17 cellular contexts compared by ENCODE assay signal in the genomic region with DNA sequence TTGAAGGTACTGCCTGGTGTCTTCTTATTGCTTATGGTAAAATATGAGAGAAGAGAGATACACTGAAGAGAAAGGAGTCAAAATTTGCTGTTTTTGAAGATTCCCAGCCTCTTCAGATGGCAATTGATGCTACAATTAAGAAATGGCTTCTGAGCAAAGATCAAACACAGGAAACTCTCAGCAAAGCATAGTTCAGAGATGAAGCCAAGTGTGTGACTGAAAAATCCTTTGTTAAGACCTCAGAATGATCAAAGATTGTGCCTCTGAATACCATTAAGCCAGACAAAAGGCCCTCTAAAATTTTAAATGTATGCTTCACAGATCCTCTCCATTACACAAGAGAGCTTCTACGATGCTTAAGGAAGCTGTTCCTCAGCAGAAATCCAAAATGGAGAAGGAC.
"Had no signal": no experiment of that assay in that cellular context is flagged by ENCODE, and none has a peak within 500 bp of the region (broad histone marks: within the 10 kb centered on the region; RNA-seq: fewer than 3 reads in every experiment).

No MANE protein-coding gene starts in this region.

- ATAC-seq: body of pancreas, heart right ventricle, left colon, pancreas, T-helper 17 cell, upper lobe of right lung had no signal

- H3K4me1 Mint-ChIP-seq: neural progenitor cell had no signal

- H3K27ac Mint-ChIP-seq: activated CD8-positive, alpha-beta T cell treated with anti-CD3 and anti-CD28 coated beads for 36 hours; neural progenitor cell; T-helper 17 cell had no signal

- H3K4me3 Mint-ChIP-seq: activated CD8-positive, alpha-beta T cell treated with anti-CD3 and anti-CD28 coated beads for 36 hours; central memory CD8-positive, alpha-beta T cell; neural progenitor cell; T-helper 17 cell had no signal

- H3K27me3 Mint-ChIP-seq: activated CD8-positive, alpha-beta T cell treated with anti-CD3 and anti-CD28 coated beads for 36 hours; central memory CD8-positive, alpha-beta T cell had no signal

- H3K4me1 ChIP-seq: body of pancreas, heart right ventricle, neural progenitor cell, pancreas, sigmoid colon, stomach, testis, upper lobe of right lung had no signal

- DNase-seq: activated CD4-positive, alpha-beta T cell treated with anti-CD3 and anti-CD28 coated beads for 4 hours; activated CD8-positive, alpha-beta memory T cell treated with anti-CD3 and anti-CD28 coated beads, Interleukin-2, amount 50 U/mL, for 4 hours; body of pancreas; dermis blood vessel endothelial cell; heart right ventricle; left colon; midbrain; pancreas; sigmoid colon; stomach; T-helper 17 cell; testis; upper lobe of right lung had no signal

- H3K27ac ChIP-seq: body of pancreas, heart right ventricle, neural progenitor cell, pancreas, sigmoid colon, stomach, testis, upper lobe of right lung had no signal

- H3K4me3 ChIP-seq: body of pancreas, heart right ventricle, lung, neural progenitor cell, pancreas, sigmoid colon, stomach, testis, upper lobe of right lung had no signal

- H3K36me3 Mint-ChIP-seq: neural progenitor cell had no signal

- H3K36me3 ChIP-seq: heart right ventricle, neural progenitor cell, pancreas, sigmoid colon, stomach, upper lobe of right lung had no signal

- H3K9me3 ChIP-seq: body of pancreas, pancreas, testis, upper lobe of right lung had no signal

- H3K27me3 ChIP-seq: body of pancreas, heart right ventricle, neural progenitor cell, pancreas, sigmoid colon, stomach, testis, upper lobe of right lung had no signal

- H3K9me3 Mint-ChIP-seq: central memory CD8-positive, alpha-beta T cell had no signal
